In the genomic region with DNA sequence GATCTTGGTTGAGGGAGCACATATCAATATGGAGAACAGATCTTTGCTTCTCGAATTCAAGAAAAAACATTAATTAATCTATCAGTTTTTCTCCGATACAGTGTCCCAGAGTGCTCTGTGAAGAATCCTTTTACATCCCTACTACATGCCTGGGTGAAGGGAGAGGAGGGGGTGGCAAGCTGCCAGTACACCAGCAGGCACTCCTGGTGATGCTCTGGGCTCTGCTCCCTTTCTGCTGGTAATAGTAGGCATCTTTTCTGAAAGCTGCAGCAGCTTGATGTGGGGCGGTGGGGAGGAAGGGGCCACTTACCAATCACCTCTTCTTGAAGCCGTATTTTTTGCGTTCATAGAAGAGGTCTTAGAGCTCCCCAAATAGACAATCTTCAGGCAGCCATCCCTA, we compare ENCODE assay signal across 1 cellular context.
TF ChIP-seq lines count a peak whose summit lies in the region.

No MANE protein-coding gene starts in this region.

TF ChIP-seq in SK-N-SH, 30 proteins besides CTCF, POLR2A, EP300 and RAD21:
- TF ChIP-seq, protein P1, sequence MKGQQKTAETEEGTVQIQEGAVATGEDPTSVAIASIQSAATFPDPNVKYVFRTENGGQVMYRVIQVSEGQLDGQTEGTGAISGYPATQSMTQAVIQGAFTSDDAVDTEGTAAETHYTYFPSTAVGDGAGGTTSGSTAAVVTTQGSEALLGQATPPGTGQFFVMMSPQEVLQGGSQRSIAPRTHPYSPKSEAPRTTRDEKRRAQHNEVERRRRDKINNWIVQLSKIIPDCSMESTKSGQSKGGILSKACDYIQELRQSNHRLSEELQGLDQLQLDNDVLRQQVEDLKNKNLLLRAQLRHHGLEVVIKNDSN (IDR thresholded peaks at IDR 0.05; ENCODE audit: borderline replicate concordance, low read depth), result no peak
- no peak for TF ChIP-seq GATA2 (CRISPR knock-in tag; IDR thresholded peaks at IDR 0.05)
- TF ChIP-seq JUND (IDR thresholded peaks at IDR 0.05), result no peak
- no peak for TF ChIP-seq NRF1 (IDR thresholded peaks at IDR 0.05; ENCODE audit: low read depth, low read length)
- TF ChIP-seq, protein P2, sequence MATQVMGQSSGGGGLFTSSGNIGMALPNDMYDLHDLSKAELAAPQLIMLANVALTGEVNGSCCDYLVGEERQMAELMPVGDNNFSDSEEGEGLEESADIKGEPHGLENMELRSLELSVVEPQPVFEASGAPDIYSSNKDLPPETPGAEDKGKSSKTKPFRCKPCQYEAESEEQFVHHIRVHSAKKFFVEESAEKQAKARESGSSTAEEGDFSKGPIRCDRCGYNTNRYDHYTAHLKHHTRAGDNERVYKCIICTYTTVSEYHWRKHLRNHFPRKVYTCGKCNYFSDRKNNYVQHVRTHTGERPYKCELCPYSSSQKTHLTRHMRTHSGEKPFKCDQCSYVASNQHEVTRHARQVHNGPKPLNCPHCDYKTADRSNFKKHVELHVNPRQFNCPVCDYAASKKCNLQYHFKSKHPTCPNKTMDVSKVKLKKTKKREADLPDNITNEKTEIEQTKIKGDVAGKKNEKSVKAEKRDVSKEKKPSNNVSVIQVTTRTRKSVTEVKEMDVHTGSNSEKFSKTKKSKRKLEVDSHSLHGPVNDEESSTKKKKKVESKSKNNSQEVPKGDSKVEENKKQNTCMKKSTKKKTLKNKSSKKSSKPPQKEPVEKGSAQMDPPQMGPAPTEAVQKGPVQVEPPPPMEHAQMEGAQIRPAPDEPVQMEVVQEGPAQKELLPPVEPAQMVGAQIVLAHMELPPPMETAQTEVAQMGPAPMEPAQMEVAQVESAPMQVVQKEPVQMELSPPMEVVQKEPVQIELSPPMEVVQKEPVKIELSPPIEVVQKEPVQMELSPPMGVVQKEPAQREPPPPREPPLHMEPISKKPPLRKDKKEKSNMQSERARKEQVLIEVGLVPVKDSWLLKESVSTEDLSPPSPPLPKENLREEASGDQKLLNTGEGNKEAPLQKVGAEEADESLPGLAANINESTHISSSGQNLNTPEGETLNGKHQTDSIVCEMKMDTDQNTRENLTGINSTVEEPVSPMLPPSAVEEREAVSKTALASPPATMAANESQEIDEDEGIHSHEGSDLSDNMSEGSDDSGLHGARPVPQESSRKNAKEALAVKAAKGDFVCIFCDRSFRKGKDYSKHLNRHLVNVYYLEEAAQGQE (IDR thresholded peaks at IDR 0.05; ENCODE audit: low read depth, low read length), result no peak
- TF ChIP-seq, protein P3, sequence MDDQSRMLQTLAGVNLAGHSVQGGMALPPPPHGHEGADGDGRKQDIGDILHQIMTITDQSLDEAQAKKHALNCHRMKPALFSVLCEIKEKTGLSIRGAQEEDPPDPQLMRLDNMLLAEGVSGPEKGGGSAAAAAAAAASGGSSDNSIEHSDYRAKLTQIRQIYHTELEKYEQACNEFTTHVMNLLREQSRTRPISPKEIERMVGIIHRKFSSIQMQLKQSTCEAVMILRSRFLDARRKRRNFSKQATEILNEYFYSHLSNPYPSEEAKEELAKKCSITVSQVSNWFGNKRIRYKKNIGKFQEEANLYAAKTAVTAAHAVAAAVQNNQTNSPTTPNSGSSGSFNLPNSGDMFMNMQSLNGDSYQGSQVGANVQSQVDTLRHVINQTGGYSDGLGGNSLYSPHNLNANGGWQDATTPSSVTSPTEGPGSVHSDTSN (IDR thresholded peaks at IDR 0.05), result no peak
TF ChIP-seq in SK-N-SH: peak in this region for 0.
